1 cellular context compared by ENCODE assay signal in the genomic region with DNA sequence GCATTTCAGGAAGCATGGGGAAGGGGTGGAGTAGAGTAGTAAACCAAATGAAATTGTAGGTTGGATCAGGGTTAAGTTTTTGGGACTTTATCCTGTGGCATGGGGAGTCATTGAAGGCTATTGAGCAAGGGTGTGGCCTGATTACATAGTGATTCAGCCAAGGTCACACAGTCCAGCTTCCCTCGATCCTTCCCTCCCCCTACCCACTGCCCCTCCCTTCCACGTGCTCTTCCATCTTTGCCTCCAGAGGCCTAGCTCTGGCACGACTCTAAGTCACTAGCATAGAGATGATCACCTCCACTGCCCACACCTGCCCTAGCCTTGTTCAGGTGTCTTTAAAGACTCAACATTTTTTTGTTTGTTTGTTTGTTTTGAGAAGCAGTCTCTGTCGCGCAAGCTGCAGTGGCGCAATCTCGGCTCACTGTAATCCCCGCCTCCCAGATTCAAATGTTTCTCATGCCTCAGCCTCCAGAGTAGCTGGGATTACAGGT.
TF ChIP-seq lines count a peak whose summit lies in the region.

No MANE protein-coding gene starts in this region.

TF ChIP-seq in K562, 482 proteins besides CTCF, POLR2A, EP300 and RAD21 (continued from another document and continues in another):
- TF ChIP-seq, protein P1, sequence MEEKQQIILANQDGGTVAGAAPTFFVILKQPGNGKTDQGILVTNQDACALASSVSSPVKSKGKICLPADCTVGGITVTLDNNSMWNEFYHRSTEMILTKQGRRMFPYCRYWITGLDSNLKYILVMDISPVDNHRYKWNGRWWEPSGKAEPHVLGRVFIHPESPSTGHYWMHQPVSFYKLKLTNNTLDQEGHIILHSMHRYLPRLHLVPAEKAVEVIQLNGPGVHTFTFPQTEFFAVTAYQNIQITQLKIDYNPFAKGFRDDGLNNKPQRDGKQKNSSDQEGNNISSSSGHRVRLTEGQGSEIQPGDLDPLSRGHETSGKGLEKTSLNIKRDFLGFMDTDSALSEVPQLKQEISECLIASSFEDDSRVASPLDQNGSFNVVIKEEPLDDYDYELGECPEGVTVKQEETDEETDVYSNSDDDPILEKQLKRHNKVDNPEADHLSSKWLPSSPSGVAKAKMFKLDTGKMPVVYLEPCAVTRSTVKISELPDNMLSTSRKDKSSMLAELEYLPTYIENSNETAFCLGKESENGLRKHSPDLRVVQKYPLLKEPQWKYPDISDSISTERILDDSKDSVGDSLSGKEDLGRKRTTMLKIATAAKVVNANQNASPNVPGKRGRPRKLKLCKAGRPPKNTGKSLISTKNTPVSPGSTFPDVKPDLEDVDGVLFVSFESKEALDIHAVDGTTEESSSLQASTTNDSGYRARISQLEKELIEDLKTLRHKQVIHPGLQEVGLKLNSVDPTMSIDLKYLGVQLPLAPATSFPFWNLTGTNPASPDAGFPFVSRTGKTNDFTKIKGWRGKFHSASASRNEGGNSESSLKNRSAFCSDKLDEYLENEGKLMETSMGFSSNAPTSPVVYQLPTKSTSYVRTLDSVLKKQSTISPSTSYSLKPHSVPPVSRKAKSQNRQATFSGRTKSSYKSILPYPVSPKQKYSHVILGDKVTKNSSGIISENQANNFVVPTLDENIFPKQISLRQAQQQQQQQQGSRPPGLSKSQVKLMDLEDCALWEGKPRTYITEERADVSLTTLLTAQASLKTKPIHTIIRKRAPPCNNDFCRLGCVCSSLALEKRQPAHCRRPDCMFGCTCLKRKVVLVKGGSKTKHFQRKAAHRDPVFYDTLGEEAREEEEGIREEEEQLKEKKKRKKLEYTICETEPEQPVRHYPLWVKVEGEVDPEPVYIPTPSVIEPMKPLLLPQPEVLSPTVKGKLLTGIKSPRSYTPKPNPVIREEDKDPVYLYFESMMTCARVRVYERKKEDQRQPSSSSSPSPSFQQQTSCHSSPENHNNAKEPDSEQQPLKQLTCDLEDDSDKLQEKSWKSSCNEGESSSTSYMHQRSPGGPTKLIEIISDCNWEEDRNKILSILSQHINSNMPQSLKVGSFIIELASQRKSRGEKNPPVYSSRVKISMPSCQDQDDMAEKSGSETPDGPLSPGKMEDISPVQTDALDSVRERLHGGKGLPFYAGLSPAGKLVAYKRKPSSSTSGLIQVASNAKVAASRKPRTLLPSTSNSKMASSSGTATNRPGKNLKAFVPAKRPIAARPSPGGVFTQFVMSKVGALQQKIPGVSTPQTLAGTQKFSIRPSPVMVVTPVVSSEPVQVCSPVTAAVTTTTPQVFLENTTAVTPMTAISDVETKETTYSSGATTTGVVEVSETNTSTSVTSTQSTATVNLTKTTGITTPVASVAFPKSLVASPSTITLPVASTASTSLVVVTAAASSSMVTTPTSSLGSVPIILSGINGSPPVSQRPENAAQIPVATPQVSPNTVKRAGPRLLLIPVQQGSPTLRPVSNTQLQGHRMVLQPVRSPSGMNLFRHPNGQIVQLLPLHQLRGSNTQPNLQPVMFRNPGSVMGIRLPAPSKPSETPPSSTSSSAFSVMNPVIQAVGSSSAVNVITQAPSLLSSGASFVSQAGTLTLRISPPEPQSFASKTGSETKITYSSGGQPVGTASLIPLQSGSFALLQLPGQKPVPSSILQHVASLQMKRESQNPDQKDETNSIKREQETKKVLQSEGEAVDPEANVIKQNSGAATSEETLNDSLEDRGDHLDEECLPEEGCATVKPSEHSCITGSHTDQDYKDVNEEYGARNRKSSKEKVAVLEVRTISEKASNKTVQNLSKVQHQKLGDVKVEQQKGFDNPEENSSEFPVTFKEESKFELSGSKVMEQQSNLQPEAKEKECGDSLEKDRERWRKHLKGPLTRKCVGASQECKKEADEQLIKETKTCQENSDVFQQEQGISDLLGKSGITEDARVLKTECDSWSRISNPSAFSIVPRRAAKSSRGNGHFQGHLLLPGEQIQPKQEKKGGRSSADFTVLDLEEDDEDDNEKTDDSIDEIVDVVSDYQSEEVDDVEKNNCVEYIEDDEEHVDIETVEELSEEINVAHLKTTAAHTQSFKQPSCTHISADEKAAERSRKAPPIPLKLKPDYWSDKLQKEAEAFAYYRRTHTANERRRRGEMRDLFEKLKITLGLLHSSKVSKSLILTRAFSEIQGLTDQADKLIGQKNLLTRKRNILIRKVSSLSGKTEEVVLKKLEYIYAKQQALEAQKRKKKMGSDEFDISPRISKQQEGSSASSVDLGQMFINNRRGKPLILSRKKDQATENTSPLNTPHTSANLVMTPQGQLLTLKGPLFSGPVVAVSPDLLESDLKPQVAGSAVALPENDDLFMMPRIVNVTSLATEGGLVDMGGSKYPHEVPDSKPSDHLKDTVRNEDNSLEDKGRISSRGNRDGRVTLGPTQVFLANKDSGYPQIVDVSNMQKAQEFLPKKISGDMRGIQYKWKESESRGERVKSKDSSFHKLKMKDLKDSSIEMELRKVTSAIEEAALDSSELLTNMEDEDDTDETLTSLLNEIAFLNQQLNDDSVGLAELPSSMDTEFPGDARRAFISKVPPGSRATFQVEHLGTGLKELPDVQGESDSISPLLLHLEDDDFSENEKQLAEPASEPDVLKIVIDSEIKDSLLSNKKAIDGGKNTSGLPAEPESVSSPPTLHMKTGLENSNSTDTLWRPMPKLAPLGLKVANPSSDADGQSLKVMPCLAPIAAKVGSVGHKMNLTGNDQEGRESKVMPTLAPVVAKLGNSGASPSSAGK (IDR thresholded peaks at IDR 0.05), result peak; percentile 85
- TF ChIP-seq KDM4B (IDR thresholded peaks at IDR 0.05; ENCODE audit: borderline replicate concordance in 2 of 2, low read depth in 1 of 2), result no peak
- TF ChIP-seq, protein P2, sequence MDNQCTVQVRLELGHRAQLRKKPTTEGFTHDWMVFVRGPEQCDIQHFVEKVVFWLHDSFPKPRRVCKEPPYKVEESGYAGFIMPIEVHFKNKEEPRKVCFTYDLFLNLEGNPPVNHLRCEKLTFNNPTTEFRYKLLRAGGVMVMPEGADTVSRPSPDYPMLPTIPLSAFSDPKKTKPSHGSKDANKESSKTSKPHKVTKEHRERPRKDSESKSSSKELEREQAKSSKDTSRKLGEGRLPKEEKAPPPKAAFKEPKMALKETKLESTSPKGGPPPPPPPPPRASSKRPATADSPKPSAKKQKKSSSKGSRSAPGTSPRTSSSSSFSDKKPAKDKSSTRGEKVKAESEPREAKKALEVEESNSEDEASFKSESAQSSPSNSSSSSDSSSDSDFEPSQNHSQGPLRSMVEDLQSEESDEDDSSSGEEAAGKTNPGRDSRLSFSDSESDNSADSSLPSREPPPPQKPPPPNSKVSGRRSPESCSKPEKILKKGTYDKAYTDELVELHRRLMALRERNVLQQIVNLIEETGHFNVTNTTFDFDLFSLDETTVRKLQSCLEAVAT (IDR thresholded peaks at IDR 0.05), result 0 out of 4 replicates have a peak, but pooled peaks of 1 of the 2 experiments have one; percentile 8
- TF ChIP-seq ZNF23 (CRISPR knock-in tag; IDR thresholded peaks at IDR 0.05), result no peak
- peak; percentile 7; the same call in 1 of the 2 replicates for TF ChIP-seq LEF1 (IDR thresholded peaks at IDR 0.05)
- peak in 1 of 2 experiments; percentile 69; a peak in 1 of 4 replicates for TF ChIP-seq FOXA3 (CRISPR knock-in tag; conservative IDR thresholded peaks at IDR 0.05 in 1 of 2, IDR thresholded peaks at IDR 0.05 in 1 of 2)
- TF ChIP-seq SREBF2 (CRISPR knock-in tag; IDR thresholded peaks at IDR 0.05), result no peak
- TF ChIP-seq PTBP1 (IDR thresholded peaks at IDR 0.05; ENCODE audit: low read depth, low read length), result no peak
- no peak for TF ChIP-seq DPF2 (IDR thresholded peaks at IDR 0.05)
- no peak for TF ChIP-seq SPI1 (IDR thresholded peaks at IDR 0.05; ENCODE audit: borderline replicate concordance, low read depth, low read length)
- no peak for TF ChIP-seq ZNF239 (CRISPR knock-in tag; IDR thresholded peaks at IDR 0.05)
- no peak for TF ChIP-seq HNRNPLL (IDR thresholded peaks at IDR 0.05; ENCODE audit: low read depth, low read length, poor library complexity, severe bottlenecking)
- TF ChIP-seq TSC22D4 (tag; IDR thresholded peaks at IDR 0.05), result no peak
- TF ChIP-seq ZNF445 (CRISPR knock-in tag; IDR thresholded peaks at IDR 0.05; ENCODE audit: low read depth), result no peak
- TF ChIP-seq ZNF121 (CRISPR knock-in tag; conservative IDR thresholded peaks at IDR 0.05), result no peak
- no peak for TF ChIP-seq SP2 (IDR thresholded peaks at IDR 0.05; ENCODE audit: extremely low read depth, low read depth, low read length, poor library complexity, severe bottlenecking)
- no peak for TF ChIP-seq MCM2 (IDR thresholded peaks at IDR 0.05; ENCODE audit: low read depth)
- no peak for TF ChIP-seq SAFB2 (IDR thresholded peaks at IDR 0.05; ENCODE audit: borderline replicate concordance, low read depth, low read length, severe bottlenecking)
- TF ChIP-seq, protein P3, sequence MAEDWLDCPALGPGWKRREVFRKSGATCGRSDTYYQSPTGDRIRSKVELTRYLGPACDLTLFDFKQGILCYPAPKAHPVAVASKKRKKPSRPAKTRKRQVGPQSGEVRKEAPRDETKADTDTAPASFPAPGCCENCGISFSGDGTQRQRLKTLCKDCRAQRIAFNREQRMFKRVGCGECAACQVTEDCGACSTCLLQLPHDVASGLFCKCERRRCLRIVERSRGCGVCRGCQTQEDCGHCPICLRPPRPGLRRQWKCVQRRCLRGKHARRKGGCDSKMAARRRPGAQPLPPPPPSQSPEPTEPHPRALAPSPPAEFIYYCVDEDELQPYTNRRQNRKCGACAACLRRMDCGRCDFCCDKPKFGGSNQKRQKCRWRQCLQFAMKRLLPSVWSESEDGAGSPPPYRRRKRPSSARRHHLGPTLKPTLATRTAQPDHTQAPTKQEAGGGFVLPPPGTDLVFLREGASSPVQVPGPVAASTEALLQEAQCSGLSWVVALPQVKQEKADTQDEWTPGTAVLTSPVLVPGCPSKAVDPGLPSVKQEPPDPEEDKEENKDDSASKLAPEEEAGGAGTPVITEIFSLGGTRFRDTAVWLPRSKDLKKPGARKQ (CRISPR knock-in tag; IDR thresholded peaks at IDR 0.05), result no peak
- TF ChIP-seq ZC3H8 (IDR thresholded peaks at IDR 0.05), result no peak
- TF ChIP-seq TEAD2 (tag; IDR thresholded peaks at IDR 0.05), result no peak
- no peak for TF ChIP-seq NFE2L1 (tag; IDR thresholded peaks at IDR 0.05; ENCODE audit: borderline replicate concordance, low read depth)
- TF ChIP-seq, protein P4, sequence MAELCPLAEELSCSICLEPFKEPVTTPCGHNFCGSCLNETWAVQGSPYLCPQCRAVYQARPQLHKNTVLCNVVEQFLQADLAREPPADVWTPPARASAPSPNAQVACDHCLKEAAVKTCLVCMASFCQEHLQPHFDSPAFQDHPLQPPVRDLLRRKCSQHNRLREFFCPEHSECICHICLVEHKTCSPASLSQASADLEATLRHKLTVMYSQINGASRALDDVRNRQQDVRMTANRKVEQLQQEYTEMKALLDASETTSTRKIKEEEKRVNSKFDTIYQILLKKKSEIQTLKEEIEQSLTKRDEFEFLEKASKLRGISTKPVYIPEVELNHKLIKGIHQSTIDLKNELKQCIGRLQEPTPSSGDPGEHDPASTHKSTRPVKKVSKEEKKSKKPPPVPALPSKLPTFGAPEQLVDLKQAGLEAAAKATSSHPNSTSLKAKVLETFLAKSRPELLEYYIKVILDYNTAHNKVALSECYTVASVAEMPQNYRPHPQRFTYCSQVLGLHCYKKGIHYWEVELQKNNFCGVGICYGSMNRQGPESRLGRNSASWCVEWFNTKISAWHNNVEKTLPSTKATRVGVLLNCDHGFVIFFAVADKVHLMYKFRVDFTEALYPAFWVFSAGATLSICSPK (IDR thresholded peaks at IDR 0.05; ENCODE audit: borderline replicate concordance), result no peak
- TF ChIP-seq, protein P5, sequence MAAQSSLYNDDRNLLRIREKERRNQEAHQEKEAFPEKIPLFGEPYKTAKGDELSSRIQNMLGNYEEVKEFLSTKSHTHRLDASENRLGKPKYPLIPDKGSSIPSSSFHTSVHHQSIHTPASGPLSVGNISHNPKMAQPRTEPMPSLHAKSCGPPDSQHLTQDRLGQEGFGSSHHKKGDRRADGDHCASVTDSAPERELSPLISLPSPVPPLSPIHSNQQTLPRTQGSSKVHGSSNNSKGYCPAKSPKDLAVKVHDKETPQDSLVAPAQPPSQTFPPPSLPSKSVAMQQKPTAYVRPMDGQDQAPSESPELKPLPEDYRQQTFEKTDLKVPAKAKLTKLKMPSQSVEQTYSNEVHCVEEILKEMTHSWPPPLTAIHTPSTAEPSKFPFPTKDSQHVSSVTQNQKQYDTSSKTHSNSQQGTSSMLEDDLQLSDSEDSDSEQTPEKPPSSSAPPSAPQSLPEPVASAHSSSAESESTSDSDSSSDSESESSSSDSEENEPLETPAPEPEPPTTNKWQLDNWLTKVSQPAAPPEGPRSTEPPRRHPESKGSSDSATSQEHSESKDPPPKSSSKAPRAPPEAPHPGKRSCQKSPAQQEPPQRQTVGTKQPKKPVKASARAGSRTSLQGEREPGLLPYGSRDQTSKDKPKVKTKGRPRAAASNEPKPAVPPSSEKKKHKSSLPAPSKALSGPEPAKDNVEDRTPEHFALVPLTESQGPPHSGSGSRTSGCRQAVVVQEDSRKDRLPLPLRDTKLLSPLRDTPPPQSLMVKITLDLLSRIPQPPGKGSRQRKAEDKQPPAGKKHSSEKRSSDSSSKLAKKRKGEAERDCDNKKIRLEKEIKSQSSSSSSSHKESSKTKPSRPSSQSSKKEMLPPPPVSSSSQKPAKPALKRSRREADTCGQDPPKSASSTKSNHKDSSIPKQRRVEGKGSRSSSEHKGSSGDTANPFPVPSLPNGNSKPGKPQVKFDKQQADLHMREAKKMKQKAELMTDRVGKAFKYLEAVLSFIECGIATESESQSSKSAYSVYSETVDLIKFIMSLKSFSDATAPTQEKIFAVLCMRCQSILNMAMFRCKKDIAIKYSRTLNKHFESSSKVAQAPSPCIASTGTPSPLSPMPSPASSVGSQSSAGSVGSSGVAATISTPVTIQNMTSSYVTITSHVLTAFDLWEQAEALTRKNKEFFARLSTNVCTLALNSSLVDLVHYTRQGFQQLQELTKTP (IDR thresholded peaks at IDR 0.05; ENCODE audit: low read depth in 1 of 2, partially characterized antibody in 2 of 2), result no peak
- TF ChIP-seq, protein P6, sequence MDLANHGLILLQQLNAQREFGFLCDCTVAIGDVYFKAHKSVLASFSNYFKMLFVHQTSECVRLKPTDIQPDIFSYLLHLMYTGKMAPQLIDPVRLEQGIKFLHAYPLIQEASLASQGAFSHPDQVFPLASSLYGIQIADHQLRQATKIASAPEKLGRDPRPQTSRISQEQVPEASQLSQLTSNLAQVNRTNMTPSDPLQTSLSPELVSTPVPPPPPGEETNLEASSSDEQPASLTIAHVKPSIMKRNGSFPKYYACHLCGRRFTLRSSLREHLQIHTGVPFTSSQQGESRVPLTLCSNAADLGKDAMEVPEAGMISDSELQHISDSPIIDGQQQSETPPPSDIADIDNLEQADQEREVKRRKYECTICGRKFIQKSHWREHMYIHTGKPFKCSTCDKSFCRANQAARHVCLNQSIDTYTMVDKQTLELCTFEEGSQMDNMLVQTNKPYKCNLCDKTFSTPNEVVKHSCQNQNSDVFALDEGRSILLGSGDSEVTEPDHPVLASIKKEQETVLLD (IDR thresholded peaks at IDR 0.05), result no peak
- no peak for TF ChIP-seq ZNF41 (CRISPR knock-in tag; conservative IDR thresholded peaks at IDR 0.05)
- TF ChIP-seq KLF1 (tag; IDR thresholded peaks at IDR 0.05), result peak; percentile 56; the same call in 1 of the 2 replicates
- TF ChIP-seq, protein P7, sequence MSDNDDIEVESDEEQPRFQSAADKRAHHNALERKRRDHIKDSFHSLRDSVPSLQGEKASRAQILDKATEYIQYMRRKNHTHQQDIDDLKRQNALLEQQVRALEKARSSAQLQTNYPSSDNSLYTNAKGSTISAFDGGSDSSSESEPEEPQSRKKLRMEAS (CRISPR knock-in tag; IDR thresholded peaks at IDR 0.05), result peak; percentile 75
- TF ChIP-seq EP400 (IDR thresholded peaks at IDR 0.05), result 0 out of 2 replicates have a peak, but pooled peaks have one; percentile 21
- TF ChIP-seq, protein P8, sequence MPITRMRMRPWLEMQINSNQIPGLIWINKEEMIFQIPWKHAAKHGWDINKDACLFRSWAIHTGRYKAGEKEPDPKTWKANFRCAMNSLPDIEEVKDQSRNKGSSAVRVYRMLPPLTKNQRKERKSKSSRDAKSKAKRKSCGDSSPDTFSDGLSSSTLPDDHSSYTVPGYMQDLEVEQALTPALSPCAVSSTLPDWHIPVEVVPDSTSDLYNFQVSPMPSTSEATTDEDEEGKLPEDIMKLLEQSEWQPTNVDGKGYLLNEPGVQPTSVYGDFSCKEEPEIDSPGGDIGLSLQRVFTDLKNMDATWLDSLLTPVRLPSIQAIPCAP (CRISPR knock-in tag; IDR thresholded peaks at IDR 0.05; ENCODE audit: borderline replicate concordance), result no peak
- peak; percentile 90 for TF ChIP-seq L3MBTL2 (IDR thresholded peaks at IDR 0.05)
